13 cellular contexts compared by ENCODE assay signal in the genomic region with DNA sequence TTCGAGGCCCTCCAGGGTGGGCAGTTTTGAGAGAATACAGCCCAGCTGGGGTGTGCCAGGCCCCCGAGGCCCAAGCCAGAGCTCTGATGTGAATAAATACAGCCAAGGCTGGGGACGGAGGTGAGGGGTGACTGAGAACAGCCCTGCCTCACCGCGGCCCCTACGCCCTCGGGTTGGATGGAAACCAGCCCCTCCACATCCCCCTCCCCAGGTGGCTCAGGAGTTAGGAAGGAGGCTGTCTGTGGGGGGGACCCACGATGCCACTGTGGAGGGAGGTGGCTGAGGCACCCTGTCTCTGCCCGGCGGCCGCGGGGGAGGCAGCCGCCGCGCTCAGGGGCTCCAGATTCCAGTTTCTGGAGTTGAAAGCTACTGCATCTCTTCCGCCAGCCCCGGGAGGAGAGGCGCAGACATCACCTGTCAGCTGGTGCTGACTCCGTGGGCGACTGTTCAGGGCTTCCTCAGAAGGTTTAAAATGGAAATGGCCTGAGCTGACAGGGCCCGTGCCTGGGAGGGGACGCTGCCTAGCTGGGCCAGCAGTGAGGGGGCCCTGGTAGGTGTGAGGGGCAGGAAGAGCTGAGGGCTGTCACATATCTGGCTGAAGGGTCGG. TPM values are rescaled to one million over a fixed set of nuclear protein-coding genes. Genes with fewer than 3 reads are reported as not detected.
DNase-seq lines count a peak whose midpoint lies in the region; ATAC-seq and TF ChIP-seq lines count a peak whose summit lies in the region.
"Had no signal": no experiment of that assay in that cellular context is flagged by ENCODE, and none has a peak within 500 bp of the region (broad histone marks: within the 10 kb centered on the region; RNA-seq: fewer than 3 reads in every experiment).

No MANE protein-coding gene starts in this region.

- no peak for ATAC-seq in GM21619 (IDR thresholded peaks at IDR 0.05; ENCODE audit: unreplicated experiment)

- peak overlapping the region; percentile 60 for H3K4me3 ChIP-seq in A673 (ENCODE audit: low read depth, low read length, poor library complexity, severe bottlenecking)
- peak overlapping the region; percentile 58 for H3K4me3 ChIP-seq in HUES6 (ENCODE audit: low read depth, low read length)
- H3K4me3 ChIP-seq in endodermal cell (ENCODE audit: low read length) = no peak overlapping the region
- H3K4me3 ChIP-seq in neuron (ENCODE audit: low read length) = peak overlapping the region; percentile 40

- TF ChIP-seq CTCF in A673 (conservative IDR thresholded peaks at IDR 0.05; ENCODE audit: low read depth, low read length) (no peak), endodermal cell (conservative IDR thresholded peaks at IDR 0.05) (no peak)

- CTCF ChIA-PET in A673 (lab: Charles Lee) = interaction anchor here (0.6 kb wide), 1 partner anchor 154 kb away, joined by 3 read pairs; no protein-coding TSS in a partner anchor

- no peaks in the 10 kb centered on the region for H3K36me3 Mint-ChIP-seq in endodermal cell (ENCODE audit: low read depth)
- H3K36me3 Mint-ChIP-seq: CD8-positive, alpha-beta memory T cell had no signal

- H3K9me3 ChIP-seq in A673 (ENCODE audit: low read depth, low read length, poor library complexity, severe bottlenecking) (no peaks in the 10 kb centered on the region), HUES6 (ENCODE audit: control insufficient read depth, insufficient read depth, low read depth, low read length) (no peaks in the 10 kb centered on the region), endodermal cell (ENCODE audit: control insufficient read depth, low read length) (no peaks in the 10 kb centered on the region), neuron (ENCODE audit: low read length) (no peaks in the 10 kb centered on the region)
- H3K9me3 ChIP-seq: Peyer's patch, spleen had no signal

- POLR2A ChIA-PET in A673 (lab: Charles Lee; ENCODE audit: low non-redundant PET) = interaction anchor here (0.7 kb wide), 1 partner anchor 974 kb away, joined by 4 read pairs; no protein-coding TSS in a partner anchor

- peaks cover 8% of the 10 kb centered on the region for H3K4me1 Mint-ChIP-seq in endodermal cell

- H3K27me3 Mint-ChIP-seq in endodermal cell (ENCODE audit: insufficient read depth) = peaks cover 86% of the 10 kb centered on the region

- no peak overlapping the region for H3K9ac ChIP-seq in HUES6 (ENCODE audit: low read length)
- H3K9ac ChIP-seq in endodermal cell (ENCODE audit: extremely low read depth, low read length, poor library complexity, severe bottlenecking) = no peak overlapping the region

- H3K4me3 Mint-ChIP-seq in endodermal cell = peak overlapping the region; percentile 19
- H3K4me3 Mint-ChIP-seq: CD8-positive, alpha-beta memory T cell had no signal

- WGBS in endodermal cell (ENCODE audit: insufficient coverage in 1 of 2, insufficient read length in 1 of 2), 2 experiments = 31 to 37% methylated on average over 15 to 18 of the region's 23 CpGs

- intact Hi-C loops in A673 (cut with micrococcal nuclease; ENCODE audit: unreplicated experiment) = no loop called here

- H3K27me3 ChIP-seq in A673 (replicated peaks; ENCODE audit: insufficient read depth, low read depth, low read length, poor library complexity) (peaks cover 14% of the 10 kb centered on the region), HUES6 (ENCODE audit: control insufficient read depth, insufficient read depth, low read length) (peaks cover 93% of the 10 kb centered on the region), endodermal cell (ENCODE audit: control insufficient read depth, insufficient read depth, low read length, poor library complexity, severe bottlenecking) (peaks cover 75% of the 10 kb centered on the region), neuron (ENCODE audit: insufficient read depth, low read length) (peaks cover 30% of the 10 kb centered on the region)

- H3K27ac ChIP-seq in A673 (ENCODE audit: low read depth, low read length, poor library complexity, severe bottlenecking) = no peak overlapping the region
- H3K27ac ChIP-seq in HUES6 (ENCODE audit: low read depth, low read length) = no peak overlapping the region
- H3K27ac ChIP-seq in endodermal cell (ENCODE audit: low read depth, low read length) = no peak overlapping the region
- H3K27ac ChIP-seq: Peyer's patch, spleen had no signal

- no peak overlapping the region for H2AFZ ChIP-seq in neuron (ENCODE audit: low read depth, low read length)

- no peaks in the 10 kb centered on the region for H3K9me3 Mint-ChIP-seq in endodermal cell
- H3K9me3 Mint-ChIP-seq: CD8-positive, alpha-beta memory T cell had no signal

- no TSS peak for BruUV-seq in A673 (replicated peaks; lab: Mats Ljungman, UMichigan)

- H3K4me1 ChIP-seq in A673 (ENCODE audit: insufficient read depth, low read length, poor library complexity, severe bottlenecking) (peaks cover 25% of the 10 kb centered on the region), HUES6 (ENCODE audit: control insufficient read depth, insufficient read depth, low read length) (peaks cover 13% of the 10 kb centered on the region), endodermal cell (ENCODE audit: control insufficient read depth, insufficient read depth, low read length) (no peaks in the 10 kb centered on the region), neuron (ENCODE audit: insufficient read depth, low read length) (peaks cover 42% of the 10 kb centered on the region)

- no peak overlapping the region for H3K27ac Mint-ChIP-seq in endodermal cell
- H3K27ac Mint-ChIP-seq: CD8-positive, alpha-beta memory T cell had no signal

- DNase-seq in A673 (ENCODE audit: low spot score) (no peak), endodermal cell (no peak), kidney glomerular epithelial cell (lab: John Stamatoyannopoulos, UW) (no peak), superior temporal gyrus (ENCODE audit: extremely low spot score) (no peak), HK-2 (ENCODE audit: unreplicated experiment) (no peak)
- DNase-seq: activated effector memory CD4-positive, alpha-beta T cell treated with anti-CD3 and anti-CD28 coated beads, Interleukin-2, amount 50 U/mL, for 16 hours; CD8-positive, alpha-beta memory T cell; Peyer's patch; spleen had no signal

- H3K36me3 ChIP-seq in A673 (ENCODE audit: insufficient read depth, low read length, poor library complexity, severe bottlenecking) (no peaks in the 10 kb centered on the region), HUES6 (ENCODE audit: control insufficient read depth, insufficient read depth, low read length) (no peaks in the 10 kb centered on the region), endodermal cell (ENCODE audit: control insufficient read depth, insufficient read depth, low read length) (no peaks in the 10 kb centered on the region), neuron (ENCODE audit: insufficient read depth, low read length) (no peaks in the 10 kb centered on the region)
- H3K36me3 ChIP-seq: Peyer's patch, spleen had no signal

RNA-seq across cellular contexts. Expression of gene FLRT1, which starts 1.4 kb away (rescaled TPM):
- 0.45 and 1.9 TPM in 2 replicates for total RNA-seq in A673 (2021)
- not detected for total RNA-seq in endodermal cell
- 4.2 TPM for polyA plus RNA-seq in endodermal cell (2013, experiment 1 of 2)
- polyA plus RNA-seq in endodermal cell (2013, experiment 2 of 2) = 3.8 TPM
- total RNA-seq: CD8-positive, alpha-beta memory T cell; mononuclear cell had no signal
- polyA plus RNA-seq: CD8-positive, alpha-beta memory T cell had no signal

RNA-seq across cellular contexts. Expression of gene OTUB1, which starts 50.9 kb away (rescaled TPM):
- total RNA-seq in A673 (2021) (136 and 140 TPM in 2 replicates), endodermal cell (10 to 100 TPM; 87.7 to 95.1 TPM)
- polyA plus RNA-seq in endodermal cell (2013, experiment 1 of 2) = 147 TPM
- 134 TPM for polyA plus RNA-seq in endodermal cell (2013, experiment 2 of 2)
